8 cellular contexts compared by ENCODE assay signal in the genomic region with DNA sequence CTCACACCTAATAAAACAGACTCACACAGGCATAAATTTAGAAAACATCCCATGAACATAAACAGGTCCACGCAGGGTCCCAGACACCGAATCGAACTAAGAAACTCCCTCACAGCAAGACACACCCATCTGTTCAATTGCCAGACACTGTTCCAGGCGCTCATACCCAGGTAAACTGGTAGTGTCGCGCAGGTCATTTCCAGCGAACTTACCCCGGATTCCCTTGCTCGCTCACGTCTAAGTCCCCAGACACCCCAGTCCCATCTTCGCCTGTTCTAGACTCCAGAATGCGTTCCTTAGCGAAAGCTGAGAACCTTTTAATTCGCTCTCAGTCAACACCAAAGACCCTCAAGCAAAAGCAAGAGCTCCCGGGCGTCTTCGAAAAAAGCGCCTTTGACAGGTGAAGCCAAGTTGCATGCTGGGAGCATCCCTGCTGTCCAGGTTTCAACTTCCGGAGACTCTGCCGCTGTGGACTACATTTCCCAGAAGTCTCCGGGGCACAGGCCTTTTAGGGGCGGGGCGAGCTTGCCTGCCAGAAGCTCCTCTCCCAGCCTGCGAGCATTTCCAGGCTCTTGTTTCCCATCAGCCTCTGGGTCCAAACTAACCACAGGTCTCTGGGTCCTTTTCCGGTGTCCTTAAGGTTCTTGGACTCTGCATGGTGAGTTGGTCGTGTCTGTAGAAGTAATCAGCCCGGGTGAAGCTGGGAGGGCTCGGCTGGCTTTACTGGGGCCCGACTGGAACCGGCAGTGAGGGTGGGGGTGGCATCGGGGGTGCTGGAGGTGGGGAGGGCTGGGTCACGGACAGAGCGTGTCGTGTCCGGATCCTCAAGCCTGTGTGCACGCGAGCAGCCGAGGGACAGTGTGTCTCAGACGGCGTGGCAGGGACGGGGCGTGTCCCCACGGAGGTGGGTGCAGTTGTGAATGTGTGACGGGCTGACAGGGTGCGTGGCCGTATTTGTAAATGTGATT. TPM values are rescaled to one million over a fixed set of nuclear protein-coding genes. Genes with fewer than 3 reads are reported as not detected.
A peak's percentile ranks its signal among the peaks of the same experiment; 100 is the strongest.
DNase-seq lines count a peak whose midpoint lies in the region; FAIRE-seq and TF ChIP-seq lines count a peak whose summit lies in the region.

A gene (plus strand): TSS at position 535 of the 968 bp plus-strand sequence. CDS start 6,184 bp downstream, outside the sequence.

- H3K23ac ChIP-seq in mesendoderm (ENCODE audit: low read length), result no peak within 1 kb of the TSS

- no peaks in the 10 kb centered on the region for H3K4me1 ChIP-seq in mesendoderm (ENCODE audit: control insufficient read depth, low read depth, low read length)

- H3K4ac ChIP-seq in mesendoderm (ENCODE audit: low read depth, low read length), result no peak within 1 kb of the TSS

- WGBS in mesendoderm (ENCODE audit: extremely low coverage, insufficient coverage, low lambda C conversion rate), result no CpG with 5 or more reads among the region's 46 CpGs

- no peak within 1 kb of the TSS for H2BK15ac ChIP-seq in mesendoderm (replicated peaks; ENCODE audit: low read depth)

- H2BK5ac ChIP-seq in mesendoderm (ENCODE audit: low read length), result no peak within 1 kb of the TSS

- no peaks in the 10 kb centered on the region for H3K36me3 ChIP-seq in mesendoderm (ENCODE audit: control insufficient read depth, insufficient read depth, low read length)

- peak; percentile 63 for FAIRE-seq in endometrium (lab: Jason Lieb, UNC)

- no peaks in the 10 kb centered on the region for H3K79me2 ChIP-seq in mesendoderm (ENCODE audit: control insufficient read depth, insufficient read depth, low read length)

- no peaks in the 10 kb centered on the region for H3K27me3 ChIP-seq in mesendoderm (ENCODE audit: insufficient read depth, low read length, poor library complexity)

- H3K4me3 ChIP-seq in AG10803 (ENCODE audit: low read length) (peak within 1 kb of the TSS; percentile 82), mesendoderm (ENCODE audit: low read length) (peak within 1 kb of the TSS; percentile 69)

- no peak within 1 kb of the TSS for H4K5ac ChIP-seq in mesendoderm (ENCODE audit: low read length)

- H3K9ac ChIP-seq in mesendoderm (ENCODE audit: low read length), result peak within 1 kb of the TSS; percentile 66

- peak within 1 kb of the TSS; percentile 57 for H3K4me2 ChIP-seq in mesendoderm (ENCODE audit: low read length)

- no peak for TF ChIP-seq CTCF in AG10803 (conservative IDR thresholded peaks at IDR 0.05; ENCODE audit: low read length)

- H4K8ac ChIP-seq in mesendoderm (ENCODE audit: low read depth, low read length), result no peak within 1 kb of the TSS

- no peak within 1 kb of the TSS for H3K18ac ChIP-seq in mesendoderm (ENCODE audit: low read length)

- H3K27ac ChIP-seq in mesendoderm (ENCODE audit: low read depth, low read length), result no peak within 1 kb of the TSS

- no peak within 1 kb of the TSS for H2BK120ac ChIP-seq in mesendoderm (ENCODE audit: low read depth, low read length)

- peak within 1 kb of the TSS; percentile 86 for H3K56ac ChIP-seq in mesendoderm (ENCODE audit: low read length)

- H2AK5ac ChIP-seq in mesendoderm (ENCODE audit: low read length), result no peak within 1 kb of the TSS

- DNase-seq in AG10803 (ENCODE audit: low read depth) (peak; percentile 87), HPDE6-E6E7 (ENCODE audit: extremely low spot score) (peak; percentile 85), NOMO-1 (lab: John Stamatoyannopoulos, UW; ENCODE audit: unreplicated experiment in 2 of 2) (peak; percentile 72 to 76), mesendoderm (peak; percentile 97)
- DNase-seq in activated CD8-positive, alpha-beta memory T cell treated with anti-CD3 and anti-CD28 coated beads for 48 hours (ENCODE audit: low read depth in 2 of 3, low spot score in 2 of 3), result peak; percentile 57 to 63 (median 62)
- DNase-seq in stimulated activated CD8-positive, alpha-beta memory T cell treated with anti-CD3 and anti-CD28 coated beads, Interleukin-12 subunit alpha, Interleukin-12 subunit beta, amount 100 ng/mL, for 24 hours (ENCODE audit: extremely low read depth), result peak; percentile 62

- H3K79me1 ChIP-seq in mesendoderm (ENCODE audit: low read length), result no peaks in the 10 kb centered on the region

- peak; percentile 52 for TF ChIP-seq POLR2A in GM19099 (IDR thresholded peaks at IDR 0.05; ENCODE audit: extremely low read depth, insufficient read length, low read depth)

RNA-seq across cellular contexts. Expression of the gene that starts here (rescaled TPM):
- 3.2 TPM for polyA plus RNA-seq in mesendoderm (2013, experiment 1 of 2)
- polyA plus RNA-seq in mesendoderm (2013, experiment 2 of 2), result 3.0 TPM
